Comparison of ENCODE assay signal across 8 cellular contexts in the genomic region with DNA sequence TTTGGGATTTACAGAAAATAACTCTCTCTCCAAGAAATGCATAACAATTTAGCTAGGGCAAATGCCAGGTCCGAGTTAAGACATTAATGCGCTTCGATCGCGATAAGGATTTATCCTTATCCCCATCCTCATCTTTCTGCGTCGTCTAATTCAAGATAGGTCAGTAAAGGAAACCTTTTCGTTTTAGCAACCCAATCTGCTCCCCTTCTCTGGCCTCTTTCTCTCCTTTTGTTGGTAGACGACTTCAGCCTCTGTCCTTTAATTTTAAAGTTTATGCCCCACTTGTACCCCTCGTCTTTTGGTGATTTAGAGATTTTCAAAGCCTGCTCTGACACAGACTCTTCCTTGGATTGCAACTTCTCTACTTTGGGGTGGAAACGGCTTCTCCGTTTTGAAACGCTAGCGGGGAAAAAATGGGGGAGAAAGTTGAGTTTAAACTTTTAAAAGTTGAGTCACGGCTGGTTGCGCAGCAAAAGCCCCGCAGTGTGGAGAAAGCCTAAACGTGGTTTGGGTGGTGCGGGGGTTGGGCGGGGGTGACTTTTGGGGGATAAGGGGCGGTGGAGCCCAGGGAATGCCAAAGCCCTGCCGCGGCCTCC. TPM values are rescaled to one million over a fixed set of nuclear protein-coding genes. Genes with fewer than 3 reads are reported as not detected.
DNase-seq lines count a peak whose midpoint lies in the region; ATAC-seq and TF ChIP-seq lines count a peak whose summit lies in the region.

No MANE protein-coding gene starts in this region.

- peak overlapping the region; percentile 36 for H3K4me2 ChIP-seq in DOHH2 (ENCODE audit: low read length)
- H3K4me2 ChIP-seq in fibroblast of lung (ENCODE audit: extremely low read depth, insufficient read depth, low read length): peak overlapping the region; percentile 83
- peak overlapping the region; percentile 65 for H3K4me2 ChIP-seq in trophoblast cell (ENCODE audit: low read length)

- H3K79me1 ChIP-seq in trophoblast cell (ENCODE audit: low read length): no peaks in the 10 kb centered on the region

- no peak overlapping the region for H3K18ac ChIP-seq in trophoblast cell (ENCODE audit: low read length)

- H3K79me2 ChIP-seq in DOHH2 (ENCODE audit: control insufficient read depth, low read length) (no peaks in the 10 kb centered on the region), fibroblast of lung (ENCODE audit: control insufficient read depth, insufficient read depth, low read length) (peaks cover 41% of the 10 kb centered on the region), trophoblast cell (ENCODE audit: control insufficient read depth, insufficient read depth, low read length, poor library complexity) (no peaks in the 10 kb centered on the region)

- H3K9ac ChIP-seq in fibroblast of lung (ENCODE audit: insufficient read depth, low read length) (peak overlapping the region; percentile 59), trophoblast cell (ENCODE audit: low read length) (no peak overlapping the region)

- H2BK120ac ChIP-seq in trophoblast cell (ENCODE audit: insufficient read depth, low read length, poor library complexity): no peak overlapping the region

- no peak overlapping the region for H3K4ac ChIP-seq in trophoblast cell (ENCODE audit: low read depth, low read length)

- no peak overlapping the region for H2AK5ac ChIP-seq in trophoblast cell (ENCODE audit: low read length)

- no peaks in the 10 kb centered on the region for H3K9me2 ChIP-seq in DOHH2 (replicated peaks; ENCODE audit: control insufficient read depth, low read length)

- no peak overlapping the region for H3K27ac ChIP-seq in DOHH2 (ENCODE audit: low read depth, low read length)
- peak overlapping the region; percentile 88 for H3K27ac ChIP-seq in fibroblast of lung (ENCODE audit: insufficient read depth, low read length)
- no peak overlapping the region for H3K27ac ChIP-seq in trophoblast cell (ENCODE audit: low read depth, low read length)

- H2BK12ac ChIP-seq in trophoblast cell (ENCODE audit: low read length): no peak overlapping the region

- no CpG with 5 or more reads among the region's 23 CpGs for WGBS in trophoblast cell (ENCODE audit: extremely low coverage, insufficient coverage, insufficient read length)

- no peaks in the 10 kb centered on the region for H3F3A ChIP-seq in DOHH2 (ENCODE audit: control insufficient read depth, insufficient read depth)

- H3K23ac ChIP-seq in trophoblast cell (ENCODE audit: low read length): no peak overlapping the region

- H4K20me1 ChIP-seq in DOHH2 (ENCODE audit: control insufficient read depth, insufficient read depth, low read depth, low read length): no peaks in the 10 kb centered on the region
- no peaks in the 10 kb centered on the region for H4K20me1 ChIP-seq in fibroblast of lung (ENCODE audit: control insufficient read depth, extremely low read depth, insufficient read depth, low read length)

- peak overlapping the region; percentile 69 for H2AFZ ChIP-seq in fibroblast of lung (ENCODE audit: low read length)
- H2AFZ ChIP-seq in trophoblast cell (ENCODE audit: insufficient read depth, low read length, poor library complexity): no peak overlapping the region

- H3K9me3 ChIP-seq in DOHH2 (ENCODE audit: control insufficient read depth, insufficient read depth, low read length) (no peaks in the 10 kb centered on the region), fibroblast of lung (ENCODE audit: control insufficient read depth, insufficient read depth, low read depth, low read length) (no peaks in the 10 kb centered on the region), trophoblast cell (ENCODE audit: insufficient read depth, low read depth, low read length) (no peaks in the 10 kb centered on the region)

- ATAC-seq in HG03159 (IDR thresholded peaks at IDR 0.05; ENCODE audit: unreplicated experiment): no peak

- no peak for TF ChIP-seq CTCF in DOHH2 (IDR thresholded peaks at IDR 0.05; ENCODE audit: low read depth, low read length, poor library complexity, severe bottlenecking)
- no peak for TF ChIP-seq CTCF in fibroblast of lung (conservative IDR thresholded peaks at IDR 0.05 in 1 of 2, IDR thresholded peaks at IDR 0.05 in 1 of 2; ENCODE audit: low read depth in 1 of 2, low read length in 2 of 2)

- H4K91ac ChIP-seq in trophoblast cell (ENCODE audit: low read depth, low read length): no peak overlapping the region

- TF ChIP-seq POLR2A in erythroblast (IDR thresholded peaks at IDR 0.05; ENCODE audit: low read length): no peak

- peaks cover 14% of the 10 kb centered on the region for H3K4me1 ChIP-seq in DOHH2 (ENCODE audit: control insufficient read depth, low read length)
- peaks cover 2% of the 10 kb centered on the region for H3K4me1 ChIP-seq in fibroblast of lung (ENCODE audit: control insufficient read depth, extremely low read depth, insufficient read depth, low read length)
- H3K4me1 ChIP-seq in trophoblast cell (ENCODE audit: control insufficient read depth in 1 of 2, insufficient read depth in 2 of 2, low read length in 2 of 2): peaks cover 0 to 2% of the 10 kb centered on the region in 2 experiments

- peaks cover 48% of the 10 kb centered on the region for H3K27me3 ChIP-seq in DOHH2 (ENCODE audit: control insufficient read depth, low read length)
- H3K27me3 ChIP-seq in fibroblast of lung (ENCODE audit: control insufficient read depth, insufficient read depth, low read length): no peaks in the 10 kb centered on the region
- H3K27me3 ChIP-seq in trophoblast cell (ENCODE audit: insufficient read depth, low read length): peaks cover 21% of the 10 kb centered on the region

- no peak overlapping the region for H4K12ac ChIP-seq in trophoblast cell (ENCODE audit: low read depth, low read length)

- peak; percentile 15 for DNase-seq in SIG-M5 (lab: John Stamatoyannopoulos, UW)
- DNase-seq in fibroblast of lung (ENCODE audit: low read depth in 2 of 2): peak; percentile 22 to 69
- DNase-seq in trophoblast cell: no peak
- DNase-seq in NCI-H2081 (lab: John Stamatoyannopoulos, UW): no peak
- DNase-seq in erythroblast (lab: John Stamatoyannopoulos, UW): no peak
- no peak for DNase-seq in stimulated activated CD4-positive, alpha-beta T cell treated with anti-CD3 and anti-CD28 coated beads, Interleukin-4, amount 100 ng/mL, for 1 hour

- H3K4me3 ChIP-seq in DOHH2 (ENCODE audit: low read length) (peak overlapping the region; percentile 49), fibroblast of lung (replicated peaks in 1 of 4; ENCODE audit: control extremely low read depth in 1 of 4, insufficient read depth in 1 of 4, low read depth in 3 of 4, low read length in 4 of 4) (peak overlapping the region; percentile 43 to 88 (median 54)), trophoblast cell (ENCODE audit: low read depth, low read length) (peak overlapping the region; percentile 66)

- H3K36me3 ChIP-seq in DOHH2 (ENCODE audit: control insufficient read depth, low read length) (no peaks in the 10 kb centered on the region), fibroblast of lung (ENCODE audit: control insufficient read depth, insufficient read depth, low read length) (no peaks in the 10 kb centered on the region), trophoblast cell (ENCODE audit: control insufficient read depth in 1 of 2, insufficient read depth in 2 of 2, low read length in 2 of 2) (no peaks in the 10 kb centered on the region)

- no peak overlapping the region for H4K8ac ChIP-seq in trophoblast cell (ENCODE audit: low read depth, low read length)

- H3K14ac ChIP-seq in trophoblast cell (ENCODE audit: low read length): no peak overlapping the region

- H2BK5ac ChIP-seq in trophoblast cell (ENCODE audit: low read depth, low read length, poor library complexity): no peak overlapping the region

RNA-seq across cellular contexts. Expression of a gene that starts 0.5 kb away (rescaled TPM):
- total RNA-seq in fibroblast of lung: 57.8 and 98.3 TPM in 2 replicates
- 35.2 and 38.5 TPM in 2 replicates for polyA plus RNA-seq in fibroblast of lung
- 25.3 and 28.2 TPM in 2 replicates for polyA plus RNA-seq in fibroblast of lung (2012)
- polyA minus RNA-seq in fibroblast of lung (ENCODE audit: low replicate concordance): 10.8 and 11.3 TPM in 2 replicates
- 0.46 and 0.49 TPM in 2 replicates for polyA plus RNA-seq in trophoblast cell (2013)

Comparison
In these comparisons a context has a peak if more than half of its experiments do, and no peak if none do; other contexts are left out.
1. DNase-seq: peak in SIG-M5 (single experiment) and fibroblast of lung (2 of 2); none in trophoblast cell (0 of 2), NCI-H2081 (0 of 2), erythroblast (0 of 2) and stimulated activated CD4-positive, alpha-beta T cell treated with anti-CD3 and anti-CD28 coated beads, Interleukin-4, amount 100 ng/mL, for 1 hour (single experiment).
2. Peak in every context shown above with its lines, with median percentiles within 50 percentile points of each other: H3K4me2 ChIP-seq and H3K4me3 ChIP-seq.